In genomic region chr5:77637170-77638074, GRCh38 we compare ENCODE assay signal across 18 cellular contexts. TPM values are rescaled to one million over a fixed set of nuclear protein-coding genes. Genes with fewer than 3 reads are reported as not detected.
DNase-seq lines count a peak whose midpoint lies in the region; ATAC-seq and TF ChIP-seq lines count a peak whose summit lies in the region.
"Had no signal": no experiment of that assay in that cellular context is flagged by ENCODE, and none has a peak within 500 bp of the region (broad histone marks: within the 10 kb centered on the region; RNA-seq: fewer than 3 reads in every experiment).

No MANE protein-coding gene starts in this region.

- H3K27me3 Mint-ChIP-seq in activated naive CD4-positive, alpha-beta T cell treated with anti-CD3 and anti-CD28 coated beads, Interleukin-2, amount 50 U/mL, for 24 hours: peaks cover 61% of the 10 kb centered on the region
- peaks cover 74% of the 10 kb centered on the region for H3K27me3 Mint-ChIP-seq in T-helper 17 cell

- H3K27ac ChIP-seq in thoracic aorta: no peak overlapping the region
- H3K27ac ChIP-seq: C4-2B, epithelial cell of prostate had no signal

- H3K36me3 ChIP-seq in iPS-15b (ENCODE audit: control insufficient read depth, insufficient read depth, low read length) (no peaks in the 10 kb centered on the region), thoracic aorta (no peaks in the 10 kb centered on the region)

- no peak for DNase-seq in activated naive CD4-positive, alpha-beta T cell (lab: John Stamatoyannopoulos, UW)
- no peak for DNase-seq in T-helper 17 cell
- no peak for DNase-seq in thoracic aorta (ENCODE audit: low spot score)
- no peak for DNase-seq in SW480 (ENCODE audit: low spot score)
- DNase-seq: activated CD8-positive, alpha-beta memory T cell treated with anti-CD3 and anti-CD28 coated beads, Interleukin-2, amount 50 U/mL, for 48 hours; hypothalamus; KG1; NCI-H2029 treated with DMSO at 0.1 percent for 48 hours; stimulated activated CD4-positive, alpha-beta T cell treated with anti-CD3 and anti-CD28 coated beads, Interleukin-1b, Interleukin-23, amount 100 ng/mL, for 48 hours; T1000 had no signal

- peaks cover 10% of the 10 kb centered on the region for H3K36me3 Mint-ChIP-seq in activated naive CD4-positive, alpha-beta T cell treated with anti-CD3 and anti-CD28 coated beads, Interleukin-2, amount 50 U/mL, for 24 hours
- peaks cover 8% of the 10 kb centered on the region for H3K36me3 Mint-ChIP-seq in T-helper 17 cell (ENCODE audit: low read depth)

- peak overlapping the region; percentile 30 for H3K4me3 ChIP-seq in iPS-15b (ENCODE audit: low read depth, low read length)
- peak overlapping the region; percentile 11 for H3K4me3 ChIP-seq in thoracic aorta
- H3K4me3 ChIP-seq: lung had no signal

- H3K27ac Mint-ChIP-seq in activated naive CD4-positive, alpha-beta T cell treated with anti-CD3 and anti-CD28 coated beads, Interleukin-2, amount 50 U/mL, for 24 hours: peak overlapping the region; percentile 91
- peak overlapping the region; percentile 89 for H3K27ac Mint-ChIP-seq in T-helper 17 cell

- peaks cover 14% of the 10 kb centered on the region for H3K9me3 Mint-ChIP-seq in activated naive CD4-positive, alpha-beta T cell treated with anti-CD3 and anti-CD28 coated beads, Interleukin-2, amount 50 U/mL, for 24 hours

- ATAC-seq in T-helper 17 cell (no peak), thoracic aorta (ENCODE audit: insufficient number of reproducible peaks, low FRiP score, low read depth) (no peak), HG03139 (IDR thresholded peaks at IDR 0.05; ENCODE audit: unreplicated experiment) (no peak), esophagus mucosa (no peak)

- peaks cover 16% of the 10 kb centered on the region for H3K4me1 Mint-ChIP-seq in activated naive CD4-positive, alpha-beta T cell treated with anti-CD3 and anti-CD28 coated beads, Interleukin-2, amount 50 U/mL, for 24 hours
- H3K4me1 Mint-ChIP-seq in T-helper 17 cell: peaks cover 17% of the 10 kb centered on the region

- no peak overlapping the region for H3K9ac ChIP-seq in iPS-15b (ENCODE audit: low read depth, low read length)

- no peak for TF ChIP-seq CTCF in thoracic aorta (IDR thresholded peaks at IDR 0.05)

- H3K9me3 ChIP-seq in T-helper 17 cell (ENCODE audit: control insufficient read depth, low read length, poor library complexity, severe bottlenecking) (peaks cover 24% of the 10 kb centered on the region), iPS-15b (ENCODE audit: control insufficient read depth, insufficient read depth, low read length) (no peaks in the 10 kb centered on the region), thoracic aorta (no peaks in the 10 kb centered on the region)

- H3K4me1 ChIP-seq in iPS-15b (ENCODE audit: control insufficient read depth, insufficient read depth, low read length) (peaks cover 2% of the 10 kb centered on the region), thoracic aorta (ENCODE audit: control insufficient read depth in 1 of 2, low read depth in 2 of 2) (peaks cover 9 to 29% of the 10 kb centered on the region in 2 donors)

- H3K27me3 ChIP-seq in iPS-15b (ENCODE audit: control insufficient read depth, insufficient read depth, low read length) (peaks cover 99% of the 10 kb centered on the region), thoracic aorta (replicated peaks; ENCODE audit: insufficient read depth) (peaks cover 59% of the 10 kb centered on the region)

- H3K4me3 Mint-ChIP-seq in activated naive CD4-positive, alpha-beta T cell treated with anti-CD3 and anti-CD28 coated beads, Interleukin-2, amount 50 U/mL, for 24 hours: peak overlapping the region; percentile 45
- H3K4me3 Mint-ChIP-seq in T-helper 17 cell: peak overlapping the region; percentile 61

RNA-seq across cellular contexts. Expression of gene OTP, which starts 1.1 kb away (rescaled TPM):
- total RNA-seq in T-helper 17 cell (not detected), thoracic aorta (not detected), esophagus mucosa (not detected)
- total RNA-seq: bronchial epithelial cell, lung had no signal
